ENCODE assay signal across 18 cellular contexts in the genomic region with DNA sequence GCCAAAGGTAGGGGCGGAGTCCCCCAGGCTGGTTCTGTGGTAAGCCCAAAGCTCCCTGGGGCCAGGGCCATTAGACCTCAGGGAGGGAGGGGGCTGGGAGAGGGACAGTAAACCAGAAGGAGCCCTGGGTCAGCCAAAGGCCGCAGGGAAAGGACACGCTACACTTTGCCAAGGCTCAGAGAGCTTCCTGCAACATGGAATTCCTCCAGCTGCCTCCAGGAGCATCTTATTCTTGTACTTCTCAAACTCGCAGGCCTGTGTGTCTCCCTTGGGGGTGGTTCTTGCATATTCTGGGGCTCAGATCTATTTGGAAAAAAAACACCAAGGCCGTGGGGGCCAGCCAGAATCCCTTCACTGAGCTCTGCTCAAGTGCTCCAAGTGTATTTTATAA. TPM values are rescaled to one million over a fixed set of nuclear protein-coding genes. Genes with fewer than 3 reads are reported as not detected.
DNase-seq lines count a peak whose midpoint lies in the region; ATAC-seq lines count a peak whose summit lies in the region.
"Had no signal": no experiment of that assay in that cellular context is flagged by ENCODE, and none has a peak within 500 bp of the region (broad histone marks: within the 10 kb centered on the region; RNA-seq: fewer than 3 reads in every experiment).

No MANE protein-coding gene starts in this region.

- peak overlapping the region; percentile 34 for H3K27ac Mint-ChIP-seq in activated naive CD4-positive, alpha-beta T cell treated with anti-CD3 and anti-CD28 coated beads, Interleukin-2, amount 10 ng/mL, durations not matched to agents 7 days and 5 days
- no peak overlapping the region for H3K27ac Mint-ChIP-seq in activated naive CD4-positive, alpha-beta T cell treated with anti-CD3 and anti-CD28 coated beads, Interleukin-2, amount 50 U/mL, for 72 hours
- H3K27ac Mint-ChIP-seq: IgD-negative memory B cell; T-helper 1 cell treated with Interleukin-12 subunit alpha and Interleukin-12 subunit beta and Interleukin-4 antibody, amounts not matched to agents 30 μg/mL and 1 μg/mL, for 36 hours had no signal

- no peaks in the 10 kb centered on the region for H3K9me3 ChIP-seq in right cardiac atrium (ENCODE audit: control insufficient read depth, low read length)

- H3K36me3 Mint-ChIP-seq in activated naive CD4-positive, alpha-beta T cell treated with anti-CD3 and anti-CD28 coated beads, Interleukin-2, amount 10 ng/mL, durations not matched to agents 7 days and 5 days: peaks cover 26% of the 10 kb centered on the region
- H3K36me3 Mint-ChIP-seq in activated naive CD4-positive, alpha-beta T cell treated with anti-CD3 and anti-CD28 coated beads, Interleukin-2, amount 50 U/mL, for 72 hours: no peaks in the 10 kb centered on the region

- intact Hi-C loops in right cardiac atrium (cut with DNase I): no loop called here
- intact Hi-C loops in sciatic nerve (cut with DNase I): no loop called here

- H3K4me3 ChIP-seq in right cardiac atrium (ENCODE audit: low read length): no peak overlapping the region

- no peak for DNase-seq in activated naive CD4-positive, alpha-beta T cell treated with anti-CD3 and anti-CD28 coated beads, Interleukin-2, amount 10 ng/mL, durations not matched to agents 7 days and 5 days
- DNase-seq in activated naive CD4-positive, alpha-beta T cell treated with anti-CD3 and anti-CD28 coated beads, Interleukin-2, amount 50 U/mL, for 72 hours (ENCODE audit: low spot score in 2 of 2): no peak
- peak; percentile 48 to 79 (median 74) for DNase-seq in right cardiac atrium
- DNase-seq in sciatic nerve (ENCODE audit: low spot score): peak; percentile 67
- no peak for DNase-seq in dedifferentiated amniotic fluid mesenchymal stem cell (ENCODE audit: extremely low spot score)
- DNase-seq in NCI-H526 (lab: John Stamatoyannopoulos, UW): no peak
- DNase-seq in globus pallidus (ENCODE audit: low spot score): no peak
- DNase-seq: activated naive CD4-positive, alpha-beta T cell; CD4-positive, CD25-positive, alpha-beta regulatory T cell; naive thymus-derived CD4-positive, alpha-beta T cell; stimulated activated CD8-positive, alpha-beta memory T cell treated with anti-CD3 and anti-CD28 coated beads, Interleukin-4, amount 100 ng/mL, for 48 hours had no signal

- H3K27me3 Mint-ChIP-seq in activated naive CD4-positive, alpha-beta T cell treated with anti-CD3 and anti-CD28 coated beads, Interleukin-2, amount 10 ng/mL, durations not matched to agents 7 days and 5 days: no peaks in the 10 kb centered on the region
- H3K27me3 Mint-ChIP-seq: CD4-positive, CD25-positive, alpha-beta regulatory T cell; central memory CD8-positive, alpha-beta T cell; IgD-negative memory B cell; naive thymus-derived CD4-positive, alpha-beta T cell had no signal

- H3K27me3 ChIP-seq in right cardiac atrium (ENCODE audit: control insufficient read depth, insufficient read depth): no peaks in the 10 kb centered on the region

- ATAC-seq in activated naive CD4-positive, alpha-beta T cell treated with anti-CD3 and anti-CD28 coated beads, Interleukin-2, amount 50 U/mL, for 72 hours: no peak
- ATAC-seq in right cardiac atrium (peak; percentile 6 to 29), sciatic nerve (peak; percentile 85), GM21515 (IDR thresholded peaks at IDR 0.05; ENCODE audit: unreplicated experiment) (no peak)
- ATAC-seq: activated CD4-positive, CD25-positive, alpha-beta regulatory T cell treated with anti-CD3 and anti-CD28 coated beads, Interleukin-2, amount 50 U/mL, for 24 hours; naive thymus-derived CD4-positive, alpha-beta T cell had no signal

- no peak overlapping the region for H3K4me3 Mint-ChIP-seq in activated naive CD4-positive, alpha-beta T cell treated with anti-CD3 and anti-CD28 coated beads, Interleukin-2, amount 10 ng/mL, durations not matched to agents 7 days and 5 days
- H3K4me3 Mint-ChIP-seq: CD4-positive, CD25-positive, alpha-beta regulatory T cell; central memory CD8-positive, alpha-beta T cell; H9; IgD-negative memory B cell; naive thymus-derived CD4-positive, alpha-beta T cell; T-helper 1 cell treated with Interleukin-12 subunit alpha and Interleukin-12 subunit beta and Interleukin-4 antibody, amounts not matched to agents 30 μg/mL and 1 μg/mL, for 36 hours had no signal

- 25% methylated on average over 5 of the region's 5 CpGs for whole genome bisulfite sequencing in right cardiac atrium

- CTCF ChIA-PET in activated naive CD4-positive, alpha-beta T cell treated with anti-CD3 and anti-CD28 coated beads, Interleukin-2, amount 10 ng/mL, durations not matched to agents 7 days and 5 days (lab: Charles Lee): no interaction called here

- H3K4me1 Mint-ChIP-seq in activated naive CD4-positive, alpha-beta T cell treated with anti-CD3 and anti-CD28 coated beads, Interleukin-2, amount 10 ng/mL, durations not matched to agents 7 days and 5 days: no peaks in the 10 kb centered on the region
- H3K4me1 Mint-ChIP-seq: central memory CD8-positive, alpha-beta T cell had no signal

- peaks cover 23% of the 10 kb centered on the region for H3K4me1 ChIP-seq in right cardiac atrium (ENCODE audit: control insufficient read depth, insufficient read depth, low read length)

- peak overlapping the region; percentile 93 for H3K27ac ChIP-seq in right cardiac atrium (ENCODE audit: low read length)
- H3K27ac ChIP-seq: 22Rv1 had no signal

- H3K9me3 Mint-ChIP-seq in activated naive CD4-positive, alpha-beta T cell treated with anti-CD3 and anti-CD28 coated beads, Interleukin-2, amount 10 ng/mL, durations not matched to agents 7 days and 5 days: no peaks in the 10 kb centered on the region
- H3K9me3 Mint-ChIP-seq in activated naive CD4-positive, alpha-beta T cell treated with anti-CD3 and anti-CD28 coated beads, Interleukin-2, amount 50 U/mL, for 72 hours: no peaks in the 10 kb centered on the region
- H3K9me3 Mint-ChIP-seq: CD4-positive, CD25-positive, alpha-beta regulatory T cell; central memory CD8-positive, alpha-beta T cell; H9; IgD-negative memory B cell; naive thymus-derived CD4-positive, alpha-beta T cell; T-helper 1 cell treated with Interleukin-12 subunit alpha and Interleukin-12 subunit beta and Interleukin-4 antibody, amounts not matched to agents 30 μg/mL and 1 μg/mL, for 36 hours had no signal

RNA-seq across cellular contexts. Expression of gene AKAP1, which starts 25.1 kb away (rescaled TPM):
- 10 to 100 TPM; 16.8 to 28.0 TPM for total RNA-seq in activated naive CD4-positive, alpha-beta T cell treated with anti-CD3 and anti-CD28 coated beads, Interleukin-2, amount 50 U/mL, for 72 hours
- 100 to 1,000 TPM in 3 of 4 donors, 10 to 100 TPM in 1; 92.3 to 194 (median 175) TPM for total RNA-seq in right cardiac atrium
- polyA plus RNA-seq in right cardiac atrium: 94.4 TPM
- total RNA-seq in sciatic nerve: 25.3 TPM

Comparison
In these comparisons a context has a peak if more than half of its experiments do, and no peak if none do; other contexts are left out.
1. DNase-seq: peak in right cardiac atrium (3 of 3) and sciatic nerve (single experiment); none in activated naive CD4-positive, alpha-beta T cell treated with anti-CD3 and anti-CD28 coated beads, Interleukin-2, amount 10 ng/mL, durations not matched to agents 7 days and 5 days (single experiment), activated naive CD4-positive, alpha-beta T cell treated with anti-CD3 and anti-CD28 coated beads, Interleukin-2, amount 50 U/mL, for 72 hours (0 of 2), dedifferentiated amniotic fluid mesenchymal stem cell (single experiment), NCI-H526 (0 of 2) and globus pallidus (single experiment).
2. ATAC-seq: peak in right cardiac atrium (2 of 2) and sciatic nerve (single experiment); none in activated naive CD4-positive, alpha-beta T cell treated with anti-CD3 and anti-CD28 coated beads, Interleukin-2, amount 50 U/mL, for 72 hours (0 of 2) and GM21515 (single experiment).